In genomic region chr7:20307119-20307518, GRCh38 we compare ENCODE assay signal across 9 cellular contexts. TPM values are rescaled to one million over a fixed set of nuclear protein-coding genes. Genes with fewer than 3 reads are reported as not detected.
A peak's percentile ranks its signal among the peaks of the same experiment; 100 is the strongest.
DNase-seq lines count a peak whose midpoint lies in the region; ATAC-seq and TF ChIP-seq lines count a peak whose summit lies in the region.
"Had no signal": no experiment of that assay in that cellular context is flagged by ENCODE, and none has a peak within 500 bp of the region (broad histone marks: within the 10 kb centered on the region; RNA-seq: fewer than 3 reads in every experiment).

No MANE protein-coding gene starts in this region.

- no peaks in the 10 kb centered on the region for H3K27me3 Mint-ChIP-seq in GM23338 (ENCODE audit: insufficient read depth, low read depth, poor library complexity)

- H4K20me1 ChIP-seq in GM23338 (replicated peaks; ENCODE audit: insufficient read depth) = no peaks in the 10 kb centered on the region

- H3K27ac Mint-ChIP-seq in GM23338 = 0 out of 2 replicates have a peak overlapping the region, but pooled peaks have one; percentile 25

- DNase-seq in GM12865 (ENCODE audit: low read depth) = peak; percentile 80
- peak; percentile 80 for DNase-seq in GM23338 (ENCODE audit: low spot score)
- DNase-seq in KBM-7 = peak; percentile 30
- peak; percentile 72 for DNase-seq in fibroblast of the aortic adventitia (ENCODE audit: low read depth)
- no peak for DNase-seq in lower leg skin (ENCODE audit: low spot score in 2 of 2)
- DNase-seq in breast epithelium (ENCODE audit: low spot score in 2 of 2) = no peak
- DNase-seq in NCI-H1436 (lab: John Stamatoyannopoulos, UW) = no peak
- DNase-seq in Right ventricle myocardium superior = no peak

- intact Hi-C loops in lower leg skin (cut with DNase I; ENCODE audit: low total_unique reads) (no loop called here), breast epithelium (cut with DNase I; ENCODE audit: low total_unique reads) (no loop called here), Right ventricle myocardium superior (cut with DNase I) (loop anchor here (10.0 kb wide), 1 partner anchor 152 kb away; no protein-coding TSS in a partner anchor)

- H3K4me3 ChIP-seq in GM12865 (ENCODE audit: low read depth, low read length) = no peak overlapping the region
- 0 out of 2 replicates have a peak overlapping the region, but pooled peaks have one; percentile 6 for H3K4me3 ChIP-seq in GM23338
- H3K4me3 ChIP-seq in fibroblast of the aortic adventitia (ENCODE audit: low read depth, low read length) = no peak overlapping the region
- no peak overlapping the region for H3K4me3 ChIP-seq in lower leg skin (ENCODE audit: low read depth, poor library complexity, severe bottlenecking)
- H3K4me3 ChIP-seq in breast epithelium = no peak overlapping the region
- H3K4me3 ChIP-seq: SK-N-MC had no signal

- H3K9me2 ChIP-seq in GM23338 (ENCODE audit: insufficient read depth) = no peaks in the 10 kb centered on the region

- H3K4me2 ChIP-seq in GM23338 = peak overlapping the region; percentile 23

- H3K9me3 ChIP-seq in breast epithelium = no peaks in the 10 kb centered on the region

- H3F3A ChIP-seq in GM23338 (replicated peaks; ENCODE audit: low read depth) = no peaks in the 10 kb centered on the region

- TF ChIP-seq POLR2A in lower leg skin (IDR thresholded peaks at IDR 0.05) = no peak
- no peak for TF ChIP-seq POLR2A in breast epithelium (IDR thresholded peaks at IDR 0.05)

- H3K27ac ChIP-seq in GM23338 (ENCODE audit: low read depth) (0 out of 2 replicates have a peak overlapping the region, but pooled peaks have one; percentile 2), breast epithelium (no peak overlapping the region)
- H3K27ac ChIP-seq: SK-N-MC had no signal

- no peaks in the 10 kb centered on the region for H3K79me2 ChIP-seq in GM23338 (replicated peaks; ENCODE audit: insufficient read depth)

- no peaks in the 10 kb centered on the region for H3K36me3 Mint-ChIP-seq in GM23338 (ENCODE audit: low read depth)

- no peak overlapping the region for H3K4me3 Mint-ChIP-seq in GM23338

- 59 to 63% methylated on average over 2 of the region's 2 CpGs for WGBS in lower leg skin, 2 donors

- H3K36me3 ChIP-seq in GM23338 (ENCODE audit: insufficient read depth) (no peaks in the 10 kb centered on the region), breast epithelium (no peaks in the 10 kb centered on the region)

- ATAC-seq in GM23338 = peak; percentile 70
- ATAC-seq in Right ventricle myocardium superior (ENCODE audit: poor library complexity) = no peak

- no peaks in the 10 kb centered on the region for H3K9me3 Mint-ChIP-seq in GM23338

- H3K4me1 ChIP-seq in GM23338 (ENCODE audit: insufficient read depth) = peaks cover 21% of the 10 kb centered on the region
- H3K4me1 ChIP-seq in breast epithelium = no peaks in the 10 kb centered on the region

- H2AFZ ChIP-seq in GM23338 = no peak overlapping the region

- H3K4me1 Mint-ChIP-seq in GM23338 = peaks cover 19% of the 10 kb centered on the region

- H3K27me3 ChIP-seq in GM23338 (ENCODE audit: insufficient read depth) = no peaks in the 10 kb centered on the region
- no peaks in the 10 kb centered on the region for H3K27me3 ChIP-seq in breast epithelium

- in situ Hi-C loops in KBM-7 (cut with MboI; ENCODE audit: low pct_unique_long_range_greater_than_20kb, low sequenced_read_pairs) = no loop called here

- no peak for TF ChIP-seq CTCF in GM12865 (IDR thresholded peaks at IDR 0.05; ENCODE audit: insufficient read depth, low read depth, low read length, missing control alignments)
- no peak for TF ChIP-seq CTCF in GM23338 (conservative IDR thresholded peaks at IDR 0.05; ENCODE audit: low read depth in 2 of 2)
- TF ChIP-seq CTCF in fibroblast of the aortic adventitia (IDR thresholded peaks at IDR 0.05; ENCODE audit: insufficient read depth, low read length) = no peak
- no peak for TF ChIP-seq CTCF in lower leg skin (IDR thresholded peaks at IDR 0.05)
- TF ChIP-seq CTCF in breast epithelium (IDR thresholded peaks at IDR 0.05) = no peak

TF ChIP-seq in GM23338, 12 proteins besides CTCF, POLR2A, EP300 and RAD21:
- TF ChIP-seq ETS1 (IDR thresholded peaks at IDR 0.05) = no peak
- TF ChIP-seq ZNF331 (CRISPR knock-in tag; IDR thresholded peaks at IDR 0.05; ENCODE audit: low read depth) = no peak
- no peak for TF ChIP-seq ZNF114 (CRISPR knock-in tag; IDR thresholded peaks at IDR 0.05)
- no peak for TF ChIP-seq STAT1 (IDR thresholded peaks at IDR 0.05; ENCODE audit: unreplicated experiment)

RNA-seq across cellular contexts. Expression of gene ITGB8, which starts 23.6 kb away (rescaled TPM):
- 3.0 and 3.5 TPM in 2 replicates for total RNA-seq in GM23338 (2014; rRNA removed; shearing (Covaris generic))
- polyA plus RNA-seq in GM23338 (2016; fragmentation: Nextera tagmentation; extraction: Ambion mirVana) = 0.71 and 0.77 TPM in 2 replicates
- total RNA-seq in fibroblast of the aortic adventitia (ENCODE audit: low replicate concordance) (17.7 and 79.2 TPM in 2 replicates), lower leg skin (10 to 100 TPM; 25.0 to 66.1 (median 48.9) TPM), breast epithelium (100 to 1,000 TPM in 1 of 3 donors, 10 to 100 TPM in 1, 1 to 10 TPM in 1; 1.6 to 154 (median 52.1) TPM), Right ventricle myocardium superior (1.9 TPM)

Comparison
In these comparisons a context has a peak if more than half of its experiments do, and no peak if none do; other contexts are left out.
1. DNase-seq: peak in GM12865 (single experiment), GM23338 (single experiment), KBM-7 (single experiment) and fibroblast of the aortic adventitia (single experiment); none in lower leg skin (0 of 2), breast epithelium (0 of 2), NCI-H1436 (single experiment) and Right ventricle myocardium superior (single experiment).